ENCODE assay signal across 26 cellular contexts in the genomic region with DNA sequence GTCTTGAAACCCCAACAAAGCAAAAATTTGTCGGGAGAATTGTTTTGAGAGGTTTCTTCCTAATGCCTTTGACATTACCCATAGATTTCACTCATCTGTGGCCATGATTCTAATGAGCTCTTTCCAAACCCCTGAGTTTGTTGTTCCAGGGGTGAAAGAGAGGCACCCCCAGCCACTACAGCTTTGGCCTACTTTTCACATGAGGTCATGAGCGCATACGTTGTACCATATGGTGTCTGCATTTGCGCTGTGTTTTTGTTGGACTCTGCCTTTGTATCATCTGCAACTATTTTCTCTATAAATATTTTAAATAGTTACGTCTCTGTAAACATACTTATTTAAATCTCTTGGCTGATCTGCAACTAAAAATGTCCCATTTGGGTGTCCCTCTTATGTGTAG.
"Had no signal": no experiment of that assay in that cellular context is flagged by ENCODE, and none has a peak within 500 bp of the region (broad histone marks: within the 10 kb centered on the region; RNA-seq: fewer than 3 reads in every experiment).

No MANE protein-coding gene starts in this region.

- H3K4me3 ChIP-seq: dorsolateral prefrontal cortex, lower lobe of right lung, ovary, psoas muscle, sigmoid colon, testis, tibial artery had no signal

- H3K9me3 ChIP-seq: lower lobe of right lung, ovary, psoas muscle, sigmoid colon, testis, tibial artery had no signal

- H3K36me3 ChIP-seq: lower lobe of right lung, ovary, sigmoid colon, tibial artery had no signal

- H3K4me1 Mint-ChIP-seq: immature natural killer cell had no signal

- ATAC-seq: esophagus mucosa; left colon; left ventricle myocardium superior; lower lobe of right lung; naive thymus-derived CD8-positive, alpha-beta T cell; psoas muscle; right cardiac atrium; stimulated activated memory B cell treated with anti-CD40 and anti-IgM and Interleukin-4, amounts not matched to agents 10 μg/mL and 1 μg/mL and 100 μg/mL, for 72 hours; stimulated activated naive CD8-positive, alpha-beta T cell treated with anti-CD3 and anti-CD28 coated beads, Interleukin-15, Interleukin-2, amounts not matched to agents 100 U/mL and 50 U/mL, for 24 hours had no signal

- H3K27me3 Mint-ChIP-seq: stimulated activated memory B cell treated with anti-CD40 and anti-IgM and Interleukin-4, amounts not matched to agents 10 μg/mL and 1 μg/mL and 100 μg/mL, for 72 hours had no signal

- H3K27me3 ChIP-seq: dorsolateral prefrontal cortex, ovary, sigmoid colon, testis, tibial artery had no signal

- H3K36me3 Mint-ChIP-seq: immature natural killer cell; naive thymus-derived CD8-positive, alpha-beta T cell; stimulated activated memory B cell treated with anti-CD40 and anti-IgM and Interleukin-4, amounts not matched to agents 10 μg/mL and 1 μg/mL and 100 μg/mL, for 72 hours; type B pancreatic cell had no signal

- H3K9me3 Mint-ChIP-seq: naive thymus-derived CD8-positive, alpha-beta T cell; nephron progenitor cell; stimulated activated memory B cell treated with anti-CD40 and anti-IgM and Interleukin-4, amounts not matched to agents 10 μg/mL and 1 μg/mL and 100 μg/mL, for 72 hours; type B pancreatic cell had no signal

- H3K4me1 ChIP-seq: psoas muscle, testis had no signal

- DNase-seq: dorsolateral prefrontal cortex; effector CD4-positive, alpha-beta T cell; hypothalamus; immature natural killer cell; islet precursor cell; kidney glomerular epithelial cell; left colon; left ventricle myocardium superior; lower lobe of right lung; naive thymus-derived CD8-positive, alpha-beta T cell; nephron progenitor cell; nucleus accumbens; ovary; posterior cingulate gyrus; psoas muscle; right cardiac atrium; sigmoid colon; stimulated activated CD4-positive, alpha-beta T cell treated with anti-CD3 and anti-CD28 coated beads, Interleukin-4, amount 100 ng/mL, for 4 hours; stimulated activated naive CD8-positive, alpha-beta T cell treated with anti-CD3 and anti-CD28 coated beads, Interleukin-15, Interleukin-2, amounts not matched to agents 100 U/mL and 50 U/mL, for 24 hours; substantia nigra; testis; tibial artery had no signal

- H3K27ac ChIP-seq: dorsolateral prefrontal cortex, epithelial cell of prostate, lower lobe of right lung, ovary, psoas muscle, sigmoid colon, testis, tibial artery had no signal

- H3K27ac Mint-ChIP-seq: immature natural killer cell; naive thymus-derived CD8-positive, alpha-beta T cell; nephron progenitor cell; stimulated activated memory B cell treated with anti-CD40 and anti-IgM and Interleukin-4, amounts not matched to agents 10 μg/mL and 1 μg/mL and 100 μg/mL, for 72 hours; type B pancreatic cell had no signal

- H3K4me3 Mint-ChIP-seq: immature natural killer cell; naive thymus-derived CD8-positive, alpha-beta T cell; nephron progenitor cell; stimulated activated memory B cell treated with anti-CD40 and anti-IgM and Interleukin-4, amounts not matched to agents 10 μg/mL and 1 μg/mL and 100 μg/mL, for 72 hours; type B pancreatic cell had no signal
